In genomic region chr3:81005992-81006391, GRCh38 we compare ENCODE assay signal across 31 cellular contexts.
DNase-seq lines count a peak whose midpoint lies in the region; ATAC-seq and TF ChIP-seq lines count a peak whose summit lies in the region.
"Had no signal": no experiment of that assay in that cellular context is flagged by ENCODE, and none has a peak within 500 bp of the region (broad histone marks: within the 10 kb centered on the region; RNA-seq: fewer than 3 reads in every experiment).

No MANE protein-coding gene starts in this region.

- DNase-seq in DMS53 (lab: John Stamatoyannopoulos, UW) = peak; percentile 0
- no peak for DNase-seq in DMS53 treated with DMSO at 0.1 percent for 48 hours (lab: John Stamatoyannopoulos, UW; ENCODE audit: unreplicated experiment)
- DNase-seq in PC-3 = peak; percentile 50
- no peak for DNase-seq in hepatocyte (ENCODE audit: low spot score)
- DNase-seq in progenitor cell of endocrine pancreas (ENCODE audit: low spot score, unreplicated experiment) = no peak
- DNase-seq in pons (ENCODE audit: low spot score) = no peak
- no peak for DNase-seq in stimulated activated CD4-positive, alpha-beta T cell treated with anti-CD3 and anti-CD28 coated beads, Interleukin-1b, Interleukin-23, amount 100 ng/mL, for 48 hours
- DNase-seq: activated CD8-positive, alpha-beta T cell treated with anti-CD3 and anti-CD28 coated beads for 36 hours; CD4-positive, CD25-positive, alpha-beta regulatory T cell; DMS153; gastrocnemius medialis; GDM1; immature natural killer cell; left colon; NCI-H1105 treated with DMSO at 0.1 percent for 48 hours; NCI-H2081; NCI-H345; NCI-H748 treated with DMSO at 0.1 percent for 48 hours; stimulated activated naive CD8-positive, alpha-beta T cell treated with anti-CD3 and anti-CD28 coated beads, Interleukin-15, Interleukin-2, amounts not matched to agents 100 U/mL and 50 U/mL, for 24 hours; testis had no signal

- H3K27ac ChIP-seq in PC-3 (ENCODE audit: low read length) = no peak overlapping the region
- H3K27ac ChIP-seq in hepatocyte = no peak overlapping the region
- H3K27ac ChIP-seq: 22Rv1, gastrocnemius medialis, HL-60, neutrophil, SJSA1, testis, vagina had no signal

- BruUV-seq in PC-3 (replicated peaks; lab: Mats Ljungman, UMichigan) = no TSS peak

- ATAC-seq in PC-3 = peak; percentile 48
- ATAC-seq in GM19023 (IDR thresholded peaks at IDR 0.05; ENCODE audit: unreplicated experiment) = no peak
- ATAC-seq: activated CD8-positive, alpha-beta T cell treated with anti-CD3 and anti-CD28 coated beads for 36 hours; activated naive CD4-positive, alpha-beta T cell treated with anti-CD3 and anti-CD28 coated beads, Interleukin-2, amount 50 U/mL, for 72 hours; gastrocnemius medialis; HCT116; left colon; stimulated activated naive CD8-positive, alpha-beta T cell treated with anti-CD3 and anti-CD28 coated beads, Interleukin-15, Interleukin-2, amounts not matched to agents 100 U/mL and 50 U/mL, for 24 hours had no signal

- H3K9me3 Mint-ChIP-seq in progenitor cell of endocrine pancreas (ENCODE audit: low read depth) = peaks cover 8% of the 10 kb centered on the region

- H3F3A ChIP-seq in PC-3 (ENCODE audit: low read length, unreplicated experiment) = no peaks in the 10 kb centered on the region

- no peaks in the 10 kb centered on the region for H3K36me3 ChIP-seq in PC-3 (ENCODE audit: low read depth, low read length)
- H3K36me3 ChIP-seq in hepatocyte (replicated peaks; ENCODE audit: insufficient read depth, low read depth) = no peaks in the 10 kb centered on the region
- H3K36me3 ChIP-seq: gastrocnemius medialis, neutrophil, SJSA1, vagina had no signal

- no peaks in the 10 kb centered on the region for H3K9me3 ChIP-seq in PC-3 (ENCODE audit: low read length)
- H3K9me3 ChIP-seq in hepatocyte (ENCODE audit: low read depth) = no peaks in the 10 kb centered on the region
- H3K9me3 ChIP-seq: gastrocnemius medialis, neutrophil, SJSA1, testis, vagina had no signal

- no peak overlapping the region for H3K4me3 Mint-ChIP-seq in progenitor cell of endocrine pancreas (ENCODE audit: low read depth)
- H3K4me3 Mint-ChIP-seq: activated CD8-positive, alpha-beta T cell treated with anti-CD3 and anti-CD28 coated beads for 36 hours; dendritic cell treated with granulocyte-macrophage colony-stimulating factor and Interleukin-4, amounts not matched to agents 40 ng/mL and 50 ng/mL, for 4 days; immature natural killer cell; memory B cell had no signal

- no peaks in the 10 kb centered on the region for H3K27me3 ChIP-seq in PC-3 (ENCODE audit: low read length)
- H3K27me3 ChIP-seq in hepatocyte = no peaks in the 10 kb centered on the region
- H3K27me3 ChIP-seq: gastrocnemius medialis, neutrophil, SJSA1, testis, vagina had no signal

- H3K27ac Mint-ChIP-seq in progenitor cell of endocrine pancreas = no peak overlapping the region
- H3K27ac Mint-ChIP-seq: activated CD8-positive, alpha-beta T cell treated with anti-CD3 and anti-CD28 coated beads for 36 hours; activated naive CD4-positive, alpha-beta T cell treated with anti-CD3 and anti-CD28 coated beads, Interleukin-2, amount 50 U/mL, for 72 hours; activated T-helper 2 cell treated with anti-CD3 and anti-CD28 coated beads, Interferon-gamma antibody, Interleukin-2, Interleukin-4, amounts not matched to agents 10 μg/mL and 5 μg/mL and 100 μg/mL, durations not matched to agents 14 hours and 24 hours and 36 hours; CD4-positive, CD25-positive, alpha-beta regulatory T cell; dendritic cell treated with granulocyte-macrophage colony-stimulating factor and Interleukin-4, amounts not matched to agents 40 ng/mL and 50 ng/mL, for 4 days; immature natural killer cell; memory B cell had no signal

- H4K20me1 ChIP-seq in PC-3 (ENCODE audit: low read length) (no peaks in the 10 kb centered on the region), hepatocyte (ENCODE audit: insufficient read depth, poor library complexity, severe bottlenecking) (no peaks in the 10 kb centered on the region)

- H2AFZ ChIP-seq in PC-3 (ENCODE audit: low read length) (no peak overlapping the region), hepatocyte (no peak overlapping the region)

- H3K9ac ChIP-seq in PC-3 (ENCODE audit: low read length) = no peak overlapping the region

- no peaks in the 10 kb centered on the region for H3K36me3 Mint-ChIP-seq in progenitor cell of endocrine pancreas (ENCODE audit: insufficient read depth)
- H3K36me3 Mint-ChIP-seq: CD4-positive, CD25-positive, alpha-beta regulatory T cell; memory B cell had no signal

- intact Hi-C loops in PC-3 (cut with micrococcal nuclease) = no loop called here

- H3K4me1 ChIP-seq in PC-3 (ENCODE audit: insufficient read depth, low read length) (no peaks in the 10 kb centered on the region), hepatocyte (ENCODE audit: insufficient read depth) (no peaks in the 10 kb centered on the region)
- H3K4me1 ChIP-seq: gastrocnemius medialis, SJSA1, testis, vagina had no signal

- CTCF ChIA-PET in PC-3 (lab: Charles Lee) = interaction anchor here (0.6 kb wide), 2 partner anchors 238 to 329 kb away, joined by 3 to 5 read pairs; no protein-coding TSS in a partner anchor

- POLR2A ChIA-PET in PC-3 (lab: Charles Lee; ENCODE audit: unreplicated experiment) = no interaction called here

- H3K79me2 ChIP-seq in PC-3 (ENCODE audit: low read length) (no peaks in the 10 kb centered on the region), hepatocyte (no peaks in the 10 kb centered on the region)

- H3K9me2 ChIP-seq in PC-3 (replicated peaks; ENCODE audit: low read length) = no peaks in the 10 kb centered on the region
- no peaks in the 10 kb centered on the region for H3K9me2 ChIP-seq in hepatocyte (replicated peaks; ENCODE audit: insufficient read depth)

- TF ChIP-seq CTCF in PC-3 (conservative IDR thresholded peaks at IDR 0.05; ENCODE audit: low read depth, low read length) (peak; percentile 62), hepatocyte (IDR thresholded peaks at IDR 0.05; ENCODE audit: poor library complexity) (peak; percentile 20), progenitor cell of endocrine pancreas (IDR thresholded peaks at IDR 0.05; ENCODE audit: unreplicated experiment) (peak; percentile 40)

- H3K27me3 Mint-ChIP-seq in progenitor cell of endocrine pancreas = no peaks in the 10 kb centered on the region
- H3K27me3 Mint-ChIP-seq: activated CD8-positive, alpha-beta T cell treated with anti-CD3 and anti-CD28 coated beads for 36 hours; CD4-positive, CD25-positive, alpha-beta regulatory T cell; dendritic cell treated with granulocyte-macrophage colony-stimulating factor and Interleukin-4, amounts not matched to agents 40 ng/mL and 50 ng/mL, for 4 days; memory B cell had no signal

- H3K4me2 ChIP-seq in PC-3 (ENCODE audit: low read length) (no peak overlapping the region), hepatocyte (no peak overlapping the region)

- no peaks in the 10 kb centered on the region for H3K4me1 Mint-ChIP-seq in progenitor cell of endocrine pancreas (ENCODE audit: low read depth)
- H3K4me1 Mint-ChIP-seq: CD4-positive, CD25-positive, alpha-beta regulatory T cell; immature natural killer cell; memory B cell had no signal

- H3K4me3 ChIP-seq in PC-3 (ENCODE audit: low read length) = no peak overlapping the region
- H3K4me3 ChIP-seq in hepatocyte = no peak overlapping the region
- H3K4me3 ChIP-seq: gastrocnemius medialis, SJSA1, testis, vagina had no signal

Comparison
In these comparisons a context has a peak if more than half of its experiments do, and no peak if none do; other contexts are left out.
1. DNase-seq: peak in DMS53 (single experiment) and PC-3 (single experiment); none in DMS53 treated with DMSO at 0.1 percent for 48 hours (single experiment), hepatocyte (single experiment), progenitor cell of endocrine pancreas (single experiment), pons (single experiment) and stimulated activated CD4-positive, alpha-beta T cell treated with anti-CD3 and anti-CD28 coated beads, Interleukin-1b, Interleukin-23, amount 100 ng/mL, for 48 hours (single experiment).
2. Peak in every context shown above with its lines, with median percentiles within 50 percentile points of each other: CTCF ChIP-seq.